20 cellular contexts compared by ENCODE assay signal in the genomic region with DNA sequence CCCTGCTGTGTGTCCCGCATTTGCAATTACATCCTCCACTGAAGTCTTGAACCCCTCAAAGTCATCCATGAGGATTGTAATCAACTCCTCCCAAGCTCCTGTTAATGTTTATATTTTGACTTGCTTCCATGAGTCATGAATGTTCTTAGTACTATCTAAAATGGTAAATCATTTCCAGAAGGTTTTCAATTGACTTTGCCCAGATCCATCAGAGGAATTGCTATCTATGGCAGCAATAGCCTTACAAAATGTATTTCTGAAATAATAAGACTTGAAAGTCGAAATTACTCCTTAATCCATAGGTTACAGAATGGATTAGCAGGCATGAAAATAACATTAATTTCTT.
"Had no signal": no experiment of that assay in that cellular context is flagged by ENCODE, and none has a peak within 500 bp of the region (broad histone marks: within the 10 kb centered on the region; RNA-seq: fewer than 3 reads in every experiment).

No MANE protein-coding gene starts in this region.

- H3K9me3 ChIP-seq: breast epithelium, esophagus muscularis mucosa, heart right ventricle, transverse colon, uterus had no signal

- H3K27ac Mint-ChIP-seq: activated naive CD8-positive, alpha-beta T cell treated with anti-CD3 and anti-CD28 coated beads for 36 hours; activated T-cell treated with anti-CD3 and anti-CD28 coated beads, Interleukin-2, amount 50 U/mL, for 24 hours; activated T-helper 2 cell treated with anti-CD3 and anti-CD28 coated beads, Interferon-gamma antibody, Interleukin-2, Interleukin-4, amounts not matched to agents 10 μg/mL and 5 μg/mL and 100 μg/mL, durations not matched to agents 14 hours and 24 hours and 36 hours; progenitor cell of endocrine pancreas; stimulated activated naive CD8-positive, alpha-beta T cell treated with anti-CD3 and anti-CD28 coated beads, Interleukin-15, amount 100 ng/mL, for 72 hours had no signal

- H3K27me3 ChIP-seq: breast epithelium, esophagus muscularis mucosa, heart right ventricle, transverse colon, uterus had no signal

- ATAC-seq: heart right ventricle; left lobe of liver; naive thymus-derived CD4-positive, alpha-beta T cell; stimulated activated naive CD8-positive, alpha-beta T cell treated with anti-CD3 and anti-CD28 coated beads, Interleukin-15, amount 100 ng/mL, for 72 hours had no signal

- H3K9me3 Mint-ChIP-seq: activated T-cell treated with anti-CD3 and anti-CD28 coated beads, Interleukin-2, amount 50 U/mL, for 24 hours; activated T-helper 2 cell treated with anti-CD3 and anti-CD28 coated beads, Interferon-gamma antibody, Interleukin-2, Interleukin-4, amounts not matched to agents 10 μg/mL and 5 μg/mL and 100 μg/mL, durations not matched to agents 14 hours and 24 hours and 36 hours; stimulated activated naive CD8-positive, alpha-beta T cell treated with anti-CD3 and anti-CD28 coated beads, Interleukin-15, amount 100 ng/mL, for 72 hours had no signal

- DNase-seq: activated CD8-positive, alpha-beta memory T cell treated with anti-CD3 and anti-CD28 coated beads, Interleukin-2, amount 50 U/mL, for 4 hours; activated naive CD4-positive, alpha-beta T cell treated with Interleukin-2 at 50 U/mL for 16 hours; activated naive CD8-positive, alpha-beta T cell treated with anti-CD3 and anti-CD28 coated beads for 36 hours; activated T-cell treated with anti-CD3 and anti-CD28 coated beads, Interleukin-2, amount 50 U/mL, for 24 hours; amniotic stem cell; heart right ventricle; naive thymus-derived CD4-positive, alpha-beta T cell; stimulated activated CD4-positive, alpha-beta T cell treated with anti-CD3 and anti-CD28 coated beads, Interleukin-12 subunit alpha, Interleukin-12 subunit beta, amount 100 ng/mL, for 4 hours; stimulated activated naive CD8-positive, alpha-beta T cell treated with anti-CD3 and anti-CD28 coated beads, Interleukin-15, amount 100 ng/mL, for 72 hours; T-helper 9 cell; transverse colon; uterus had no signal

- FAIRE-seq: keratinocyte had no signal

- H3K36me3 ChIP-seq: breast epithelium, esophagus muscularis mucosa, heart right ventricle, transverse colon, uterus had no signal

- H3K4me3 Mint-ChIP-seq: activated naive CD8-positive, alpha-beta T cell treated with anti-CD3 and anti-CD28 coated beads for 36 hours; activated T-cell treated with anti-CD3 and anti-CD28 coated beads, Interleukin-2, amount 50 U/mL, for 24 hours; naive thymus-derived CD4-positive, alpha-beta T cell; stimulated activated naive CD8-positive, alpha-beta T cell treated with anti-CD3 and anti-CD28 coated beads, Interleukin-15, amount 100 ng/mL, for 72 hours had no signal

- H3K27ac ChIP-seq: breast epithelium, coronary artery, esophagus muscularis mucosa, heart right ventricle, transverse colon, uterus had no signal

- H3K4me3 ChIP-seq: breast epithelium, coronary artery, esophagus muscularis mucosa, heart right ventricle, lung, transverse colon, uterus had no signal

- H3K27me3 Mint-ChIP-seq: activated naive CD8-positive, alpha-beta T cell treated with anti-CD3 and anti-CD28 coated beads for 36 hours; activated T-cell treated with anti-CD3 and anti-CD28 coated beads, Interleukin-2, amount 50 U/mL, for 24 hours; progenitor cell of endocrine pancreas; stimulated activated naive CD8-positive, alpha-beta T cell treated with anti-CD3 and anti-CD28 coated beads, Interleukin-15, amount 100 ng/mL, for 72 hours had no signal

- H3K4me1 ChIP-seq: breast epithelium had no signal
